Comparison of ENCODE assay signal across 14 cellular contexts in genomic region chrX:14922437-14922836, GRCh38. TPM values are rescaled to one million over a fixed set of nuclear protein-coding genes. Genes with fewer than 3 reads are reported as not detected.
DNase-seq lines count a peak whose midpoint lies in the region; ATAC-seq and TF ChIP-seq lines count a peak whose summit lies in the region.
"Had no signal": no experiment of that assay in that cellular context is flagged by ENCODE, and none has a peak within 500 bp of the region (broad histone marks: within the 10 kb centered on the region; RNA-seq: fewer than 3 reads in every experiment).

No MANE protein-coding gene starts in this region.

- no peaks in the 10 kb centered on the region for H3K9me3 Mint-ChIP-seq in HFFc6
- H3K9me3 Mint-ChIP-seq in WTC11, result no peaks in the 10 kb centered on the region
- no peaks in the 10 kb centered on the region for H3K9me3 Mint-ChIP-seq in stimulated activated effector memory CD8-positive, alpha-beta T cell treated with anti-CD3 and anti-CD28 coated beads, Interleukin-12 subunit alpha, Interleukin-12 subunit beta, amount 100 ng/mL, for 72 hours
- no peaks in the 10 kb centered on the region for H3K9me3 Mint-ChIP-seq in activated naive CD4-positive, alpha-beta T cell treated with anti-CD3 and anti-CD28 coated beads, Interleukin-2, amount 10 ng/mL, durations not matched to agents 7 days and 5 days

- POLR2A ChIA-PET in WTC11 (lab: Charles Lee), result no interaction called here

- H3K36me3 Mint-ChIP-seq in HFFc6 (ENCODE audit: low read depth) (peaks cover 16% of the 10 kb centered on the region), WTC11 (peaks cover 7% of the 10 kb centered on the region)
- H3K36me3 Mint-ChIP-seq in stimulated activated effector memory CD8-positive, alpha-beta T cell treated with anti-CD3 and anti-CD28 coated beads, Interleukin-12 subunit alpha, Interleukin-12 subunit beta, amount 100 ng/mL, for 72 hours, result peaks cover 16% of the 10 kb centered on the region
- H3K36me3 Mint-ChIP-seq in activated naive CD4-positive, alpha-beta T cell treated with anti-CD3 and anti-CD28 coated beads, Interleukin-2, amount 10 ng/mL, durations not matched to agents 7 days and 5 days, result peaks cover 10% of the 10 kb centered on the region

- H3K27ac Mint-ChIP-seq in HFFc6, result peak overlapping the region; percentile 93
- no peak overlapping the region for H3K27ac Mint-ChIP-seq in WTC11
- H3K27ac Mint-ChIP-seq in stimulated activated effector memory CD8-positive, alpha-beta T cell treated with anti-CD3 and anti-CD28 coated beads, Interleukin-12 subunit alpha, Interleukin-12 subunit beta, amount 100 ng/mL, for 72 hours, result no peak overlapping the region
- no peak overlapping the region for H3K27ac Mint-ChIP-seq in activated naive CD4-positive, alpha-beta T cell treated with anti-CD3 and anti-CD28 coated beads, Interleukin-2, amount 10 ng/mL, durations not matched to agents 7 days and 5 days

- CTCF ChIA-PET in WTC11 (lab: Charles Lee), result no interaction called here
- CTCF ChIA-PET in activated naive CD4-positive, alpha-beta T cell treated with anti-CD3 and anti-CD28 coated beads, Interleukin-2, amount 10 ng/mL, durations not matched to agents 7 days and 5 days (lab: Charles Lee), result no interaction called here

- no peak for ATAC-seq in WTC11
- no peak for ATAC-seq in stimulated activated effector memory CD8-positive, alpha-beta T cell treated with anti-CD3 and anti-CD28 coated beads, Interleukin-12 subunit alpha, Interleukin-12 subunit beta, amount 100 ng/mL, for 72 hours
- ATAC-seq: pancreas had no signal

- H3K27me3 Mint-ChIP-seq in HFFc6 (ENCODE audit: insufficient read depth) (no peaks in the 10 kb centered on the region), WTC11 (ENCODE audit: low read depth) (no peaks in the 10 kb centered on the region)
- no peaks in the 10 kb centered on the region for H3K27me3 Mint-ChIP-seq in activated naive CD4-positive, alpha-beta T cell treated with anti-CD3 and anti-CD28 coated beads, Interleukin-2, amount 10 ng/mL, durations not matched to agents 7 days and 5 days

- H3K4me3 Mint-ChIP-seq in HFFc6 (peak overlapping the region; percentile 66), WTC11 (no peak overlapping the region)
- H3K4me3 Mint-ChIP-seq in stimulated activated effector memory CD8-positive, alpha-beta T cell treated with anti-CD3 and anti-CD28 coated beads, Interleukin-12 subunit alpha, Interleukin-12 subunit beta, amount 100 ng/mL, for 72 hours, result no peak overlapping the region
- H3K4me3 Mint-ChIP-seq in activated naive CD4-positive, alpha-beta T cell treated with anti-CD3 and anti-CD28 coated beads, Interleukin-2, amount 10 ng/mL, durations not matched to agents 7 days and 5 days, result no peak overlapping the region

- TF ChIP-seq CTCF in HFFc6 (IDR thresholded peaks at IDR 0.05) (no peak), WTC11 (IDR thresholded peaks at IDR 0.05) (no peak)

- peaks cover 74% of the 10 kb centered on the region for H3K4me1 Mint-ChIP-seq in HFFc6 (ENCODE audit: low read depth)
- peaks cover 3% of the 10 kb centered on the region; the same call in 1 of the 2 replicates for H3K4me1 Mint-ChIP-seq in WTC11
- no peaks in the 10 kb centered on the region for H3K4me1 Mint-ChIP-seq in stimulated activated effector memory CD8-positive, alpha-beta T cell treated with anti-CD3 and anti-CD28 coated beads, Interleukin-12 subunit alpha, Interleukin-12 subunit beta, amount 100 ng/mL, for 72 hours
- H3K4me1 Mint-ChIP-seq in activated naive CD4-positive, alpha-beta T cell treated with anti-CD3 and anti-CD28 coated beads, Interleukin-2, amount 10 ng/mL, durations not matched to agents 7 days and 5 days, result no peaks in the 10 kb centered on the region

- no peak overlapping the region for H3K27ac ChIP-seq in substantia nigra (ENCODE audit: low read depth, low read length, poor library complexity, severe bottlenecking)
- H3K27ac ChIP-seq: pancreas had no signal

- peak; percentile 79 for DNase-seq in AG20443 (ENCODE audit: low spot score)
- peak; percentile 88 for DNase-seq in HFFc6
- peak; percentile 81 for DNase-seq in astrocyte of the hippocampus (ENCODE audit: low read depth, low spot score)
- peak; percentile 81 for DNase-seq in islet precursor cell
- no peak for DNase-seq in WTC11 (ENCODE audit: low spot score)
- no peak for DNase-seq in stimulated activated effector memory CD8-positive, alpha-beta T cell treated with anti-CD3 and anti-CD28 coated beads, Interleukin-12 subunit alpha, Interleukin-12 subunit beta, amount 100 ng/mL, for 72 hours (ENCODE audit: low spot score in 2 of 2)
- DNase-seq in substantia nigra (lab: John Stamatoyannopoulos, UW), result no peak
- no peak for DNase-seq in activated naive CD4-positive, alpha-beta T cell treated with anti-CD3 and anti-CD28 coated beads, Interleukin-2, amount 10 ng/mL, durations not matched to agents 7 days and 5 days
- DNase-seq: activated T-cell treated with anti-CD3 and anti-CD28 coated beads, Interleukin-2, amount 50 U/mL, for 48 hours; DMS 273 treated with DMSO at 0.1 percent for 48 hours; MM.1S; NCI-H345; pancreas; stimulated activated naive CD4-positive, alpha-beta T cell had no signal

TF ChIP-seq in WTC11, 78 proteins besides CTCF, POLR2A, EP300 and RAD21 (continues in another document):
- TF ChIP-seq SOX15 (CRISPR knock-in tag; IDR thresholded peaks at IDR 0.05), result no peak
- TF ChIP-seq STAT6 (CRISPR knock-in tag; conservative IDR thresholded peaks at IDR 0.05; ENCODE audit: low read depth), result no peak
- TF ChIP-seq, protein P1, sequence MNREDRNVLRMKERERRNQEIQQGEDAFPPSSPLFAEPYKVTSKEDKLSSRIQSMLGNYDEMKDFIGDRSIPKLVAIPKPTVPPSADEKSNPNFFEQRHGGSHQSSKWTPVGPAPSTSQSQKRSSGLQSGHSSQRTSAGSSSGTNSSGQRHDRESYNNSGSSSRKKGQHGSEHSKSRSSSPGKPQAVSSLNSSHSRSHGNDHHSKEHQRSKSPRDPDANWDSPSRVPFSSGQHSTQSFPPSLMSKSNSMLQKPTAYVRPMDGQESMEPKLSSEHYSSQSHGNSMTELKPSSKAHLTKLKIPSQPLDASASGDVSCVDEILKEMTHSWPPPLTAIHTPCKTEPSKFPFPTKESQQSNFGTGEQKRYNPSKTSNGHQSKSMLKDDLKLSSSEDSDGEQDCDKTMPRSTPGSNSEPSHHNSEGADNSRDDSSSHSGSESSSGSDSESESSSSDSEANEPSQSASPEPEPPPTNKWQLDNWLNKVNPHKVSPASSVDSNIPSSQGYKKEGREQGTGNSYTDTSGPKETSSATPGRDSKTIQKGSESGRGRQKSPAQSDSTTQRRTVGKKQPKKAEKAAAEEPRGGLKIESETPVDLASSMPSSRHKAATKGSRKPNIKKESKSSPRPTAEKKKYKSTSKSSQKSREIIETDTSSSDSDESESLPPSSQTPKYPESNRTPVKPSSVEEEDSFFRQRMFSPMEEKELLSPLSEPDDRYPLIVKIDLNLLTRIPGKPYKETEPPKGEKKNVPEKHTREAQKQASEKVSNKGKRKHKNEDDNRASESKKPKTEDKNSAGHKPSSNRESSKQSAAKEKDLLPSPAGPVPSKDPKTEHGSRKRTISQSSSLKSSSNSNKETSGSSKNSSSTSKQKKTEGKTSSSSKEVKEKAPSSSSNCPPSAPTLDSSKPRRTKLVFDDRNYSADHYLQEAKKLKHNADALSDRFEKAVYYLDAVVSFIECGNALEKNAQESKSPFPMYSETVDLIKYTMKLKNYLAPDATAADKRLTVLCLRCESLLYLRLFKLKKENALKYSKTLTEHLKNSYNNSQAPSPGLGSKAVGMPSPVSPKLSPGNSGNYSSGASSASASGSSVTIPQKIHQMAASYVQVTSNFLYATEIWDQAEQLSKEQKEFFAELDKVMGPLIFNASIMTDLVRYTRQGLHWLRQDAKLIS (CRISPR knock-in tag; IDR thresholded peaks at IDR 0.05; ENCODE audit: borderline replicate concordance), result no peak
- TF ChIP-seq ZNF671 (CRISPR knock-in tag; IDR thresholded peaks at IDR 0.05), result no peak
- TF ChIP-seq MLX (CRISPR knock-in tag; IDR thresholded peaks at IDR 0.05), result no peak

RNA-seq across cellular contexts. Expression of gene MOSPD2, which starts 49.2 kb away (rescaled TPM):
- 10 to 100 TPM; 22.0 to 28.2 (median 25.1) TPM for total RNA-seq in HFFc6 (2021; fragmentation: NEBNext Ultra II Directional; extraction: Animal tissue kit (Norgen Biotek cat#: 25700))
- 13.0 to 13.2 TPM (median 13.1 TPM) in 3 replicates for total RNA-seq in WTC11 (2021)

RNA-seq across cellular contexts. Expression of gene FANCB, which starts 49.6 kb away (rescaled TPM):
- total RNA-seq in HFFc6 (2021; fragmentation: NEBNext Ultra II Directional; extraction: Animal tissue kit (Norgen Biotek cat#: 25700)), result 1 to 10 TPM; 6.6 to 10.0 (median 8.7) TPM
- total RNA-seq in WTC11 (2021), result 12.3 to 13.2 TPM (median 13.2 TPM) in 3 replicates

Comparison
In these comparisons a context has a peak if more than half of its experiments do, and no peak if none do; other contexts are left out.
1. DNase-seq: peak in AG20443 (single experiment), HFFc6 (single experiment), astrocyte of the hippocampus (single experiment) and islet precursor cell (single experiment); none in WTC11 (single experiment), stimulated activated effector memory CD8-positive, alpha-beta T cell treated with anti-CD3 and anti-CD28 coated beads, Interleukin-12 subunit alpha, Interleukin-12 subunit beta, amount 100 ng/mL, for 72 hours (0 of 2), substantia nigra (0 of 49) and activated naive CD4-positive, alpha-beta T cell treated with anti-CD3 and anti-CD28 coated beads, Interleukin-2, amount 10 ng/mL, durations not matched to agents 7 days and 5 days (single experiment).